In the genomic region with DNA sequence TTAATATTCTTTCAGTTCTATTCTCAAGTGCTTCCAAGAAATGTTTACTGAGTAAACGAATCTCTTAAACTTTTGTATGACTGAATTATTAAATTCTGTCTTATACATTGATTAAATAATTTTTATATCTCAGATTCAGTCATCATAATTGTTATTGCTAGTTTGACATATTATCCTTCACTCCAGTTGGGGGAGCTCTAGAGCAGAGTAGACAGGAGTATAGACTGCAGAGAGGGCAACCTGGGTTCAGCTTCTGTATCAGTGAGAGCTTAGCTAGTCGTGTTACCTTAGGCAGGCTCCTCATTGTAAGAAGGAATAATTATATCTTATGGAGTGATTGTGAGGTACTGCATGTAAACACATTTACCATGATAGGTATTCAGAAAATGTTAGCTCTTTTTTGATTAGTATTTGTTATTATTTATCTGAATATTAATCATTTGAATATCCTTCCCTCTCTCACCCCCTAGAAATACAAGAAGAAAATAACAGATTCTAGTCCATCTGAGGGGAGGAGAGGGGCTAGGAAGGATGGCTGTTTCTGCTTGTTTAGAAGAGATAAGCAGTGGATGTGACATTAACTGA, we compare ENCODE assay signal across 1 cellular context.
TF ChIP-seq lines count a peak whose summit lies in the region.

No MANE protein-coding gene starts in this region.

TF ChIP-seq in GM23338, 12 proteins besides CTCF, POLR2A, EP300 and RAD21 (continued from another document):
- TF ChIP-seq, protein P1, sequence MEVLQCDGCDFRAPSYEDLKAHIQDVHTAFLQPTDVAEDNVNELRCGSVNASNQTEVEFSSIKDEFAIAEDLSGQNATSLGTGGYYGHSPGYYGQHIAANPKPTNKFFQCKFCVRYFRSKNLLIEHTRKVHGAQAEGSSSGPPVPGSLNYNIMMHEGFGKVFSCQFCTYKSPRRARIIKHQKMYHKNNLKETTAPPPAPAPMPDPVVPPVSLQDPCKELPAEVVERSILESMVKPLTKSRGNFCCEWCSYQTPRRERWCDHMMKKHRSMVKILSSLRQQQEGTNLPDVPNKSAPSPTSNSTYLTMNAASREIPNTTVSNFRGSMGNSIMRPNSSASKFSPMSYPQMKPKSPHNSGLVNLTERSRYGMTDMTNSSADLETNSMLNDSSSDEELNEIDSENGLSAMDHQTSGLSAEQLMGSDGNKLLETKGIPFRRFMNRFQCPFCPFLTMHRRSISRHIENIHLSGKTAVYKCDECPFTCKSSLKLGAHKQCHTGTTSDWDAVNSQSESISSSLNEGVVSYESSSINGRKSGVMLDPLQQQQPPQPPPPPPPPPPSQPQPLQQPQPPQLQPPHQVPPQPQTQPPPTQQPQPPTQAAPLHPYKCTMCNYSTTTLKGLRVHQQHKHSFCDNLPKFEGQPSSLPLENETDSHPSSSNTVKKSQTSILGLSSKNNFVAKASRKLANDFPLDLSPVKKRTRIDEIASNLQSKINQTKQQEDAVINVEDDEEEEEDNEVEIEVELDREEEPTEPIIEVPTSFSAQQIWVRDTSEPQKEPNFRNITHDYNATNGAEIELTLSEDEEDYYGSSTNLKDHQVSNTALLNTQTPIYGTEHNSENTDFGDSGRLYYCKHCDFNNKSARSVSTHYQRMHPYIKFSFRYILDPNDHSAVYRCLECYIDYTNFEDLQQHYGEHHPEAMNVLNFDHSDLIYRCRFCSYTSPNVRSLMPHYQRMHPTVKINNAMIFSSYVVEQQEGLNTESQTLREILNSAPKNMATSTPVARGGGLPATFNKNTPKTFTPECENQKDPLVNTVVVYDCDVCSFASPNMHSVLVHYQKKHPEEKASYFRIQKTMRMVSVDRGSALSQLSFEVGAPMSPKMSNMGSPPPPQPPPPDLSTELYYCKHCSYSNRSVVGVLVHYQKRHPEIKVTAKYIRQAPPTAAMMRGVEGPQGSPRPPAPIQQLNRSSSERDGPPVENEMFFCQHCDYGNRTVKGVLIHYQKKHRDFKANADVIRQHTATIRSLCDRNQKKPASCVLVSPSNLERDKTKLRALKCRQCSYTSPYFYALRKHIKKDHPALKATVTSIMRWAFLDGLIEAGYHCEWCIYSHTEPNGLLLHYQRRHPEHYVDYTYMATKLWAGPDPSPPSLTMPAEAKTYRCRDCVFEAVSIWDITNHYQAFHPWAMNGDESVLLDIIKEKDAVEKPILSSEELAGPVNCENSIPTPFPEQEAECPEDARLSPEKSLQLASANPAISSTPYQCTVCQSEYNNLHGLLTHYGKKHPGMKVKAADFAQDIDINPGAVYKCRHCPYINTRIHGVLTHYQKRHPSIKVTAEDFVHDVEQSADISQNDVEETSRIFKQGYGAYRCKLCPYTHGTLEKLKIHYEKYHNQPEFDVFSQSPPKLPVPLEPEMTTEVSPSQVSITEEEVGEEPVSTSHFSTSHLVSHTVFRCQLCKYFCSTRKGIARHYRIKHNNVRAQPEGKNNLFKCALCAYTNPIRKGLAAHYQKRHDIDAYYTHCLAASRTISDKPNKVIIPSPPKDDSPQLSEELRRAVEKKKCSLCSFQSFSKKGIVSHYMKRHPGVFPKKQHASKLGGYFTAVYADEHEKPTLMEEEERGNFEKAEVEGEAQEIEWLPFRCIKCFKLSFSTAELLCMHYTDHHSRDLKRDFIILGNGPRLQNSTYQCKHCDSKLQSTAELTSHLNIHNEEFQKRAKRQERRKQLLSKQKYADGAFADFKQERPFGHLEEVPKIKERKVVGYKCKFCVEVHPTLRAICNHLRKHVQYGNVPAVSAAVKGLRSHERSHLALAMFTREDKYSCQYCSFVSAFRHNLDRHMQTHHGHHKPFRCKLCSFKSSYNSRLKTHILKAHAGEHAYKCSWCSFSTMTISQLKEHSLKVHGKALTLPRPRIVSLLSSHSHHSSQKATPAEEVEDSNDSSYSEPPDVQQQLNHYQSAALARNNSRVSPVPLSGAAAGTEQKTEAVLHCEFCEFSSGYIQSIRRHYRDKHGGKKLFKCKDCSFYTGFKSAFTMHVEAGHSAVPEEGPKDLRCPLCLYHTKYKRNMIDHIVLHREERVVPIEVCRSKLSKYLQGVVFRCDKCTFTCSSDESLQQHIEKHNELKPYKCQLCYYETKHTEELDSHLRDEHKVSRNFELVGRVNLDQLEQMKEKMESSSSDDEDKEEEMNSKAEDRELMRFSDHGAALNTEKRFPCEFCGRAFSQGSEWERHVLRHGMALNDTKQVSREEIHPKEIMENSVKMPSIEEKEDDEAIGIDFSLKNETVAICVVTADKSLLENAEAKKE (CRISPR knock-in tag; IDR thresholded peaks at IDR 0.05): no peak
- TF ChIP-seq POLR2AphosphoS5 (IDR thresholded peaks at IDR 0.05; ENCODE audit: low read depth) (no peak), ZNF114 (CRISPR knock-in tag; IDR thresholded peaks at IDR 0.05) (no peak), ZNF331 (CRISPR knock-in tag; IDR thresholded peaks at IDR 0.05; ENCODE audit: low read depth) (no peak), NANOG (IDR thresholded peaks at IDR 0.05; ENCODE audit: borderline replicate concordance) (no peak), STAT1 (IDR thresholded peaks at IDR 0.05; ENCODE audit: unreplicated experiment) (no peak)
